ENCODE assay signal across 14 cellular contexts in genomic region chr5:138874241-138874640, GRCh38. TPM values are rescaled to one million over a fixed set of nuclear protein-coding genes. Genes with fewer than 3 reads are reported as not detected.
A peak's percentile ranks its signal among the peaks of the same experiment; 100 is the strongest.
DNase-seq lines count a peak whose midpoint lies in the region; TF ChIP-seq lines count a peak whose summit lies in the region.
"Had no signal": no experiment of that assay in that cellular context is flagged by ENCODE, and none has a peak within 500 bp of the region (broad histone marks: within the 10 kb centered on the region; RNA-seq: fewer than 3 reads in every experiment).

No MANE protein-coding gene starts in this region.

- no peak for TF ChIP-seq EP300 in sigmoid colon (IDR thresholded peaks at IDR 0.05)

- H3K27ac ChIP-seq in GM23248 (peak overlapping the region; percentile 71; the same call in 1 of the 2 replicates), sigmoid colon (peak overlapping the region in 1 of 4 donors; percentile 47)
- H3K27ac ChIP-seq: cardiac muscle cell, neutrophil had no signal

- WGBS in GM23248 (ENCODE audit: low coverage in 1 of 2, low lambda C conversion rate in 2 of 2, missing lambda C conversion rate in 2 of 2), 2 experiments, result 91% methylated on average over 6 of the region's 6 CpGs
- WGBS in sigmoid colon, 2 donors, result 83 to 87% methylated on average over 6 of the region's 6 CpGs

- no peak overlapping the region for H2AFZ ChIP-seq in GM23248

- TF ChIP-seq CTCF in WI38 (IDR thresholded peaks at IDR 0.05; ENCODE audit: low read depth, low read length) (no peak), retinal pigment epithelial cell (conservative IDR thresholded peaks at IDR 0.05; ENCODE audit: low read depth, low read length) (no peak), sigmoid colon (IDR thresholded peaks at IDR 0.05) (no peak)

- peaks cover 99% of the 10 kb centered on the region for H3K79me2 ChIP-seq in GM23248 (ENCODE audit: insufficient read depth)

- no peaks in the 10 kb centered on the region for H3K27me3 ChIP-seq in GM23248 (replicated peaks; ENCODE audit: insufficient read depth)
- H3K27me3 ChIP-seq in sigmoid colon, result no peaks in the 10 kb centered on the region
- H3K27me3 ChIP-seq: cardiac muscle cell, SJSA1 had no signal

- intact Hi-C loops in sigmoid colon (cut with DNase I) (no loop called here), posterior vena cava (cut with DNase I) (no loop called here)

- in situ Hi-C loops in GM23248 (cut with MboI) (no loop called here), KBM-7 (cut with MboI; ENCODE audit: low pct_unique_long_range_greater_than_20kb, low sequenced_read_pairs) (no loop called here)

- peaks cover 29% of the 10 kb centered on the region; the same call in 1 of the 2 replicates for H3F3A ChIP-seq in GM23248 (ENCODE audit: insufficient read depth)

- peaks cover 42% of the 10 kb centered on the region for H3K4me1 ChIP-seq in GM23248 (ENCODE audit: insufficient read depth)
- H3K4me1 ChIP-seq in sigmoid colon, result peaks cover 0 to 64% (median 47%) of the 10 kb centered on the region in 4 donors

- H3K4me3 ChIP-seq in GM23248 (peak overlapping the region; percentile 74), WI38 (ENCODE audit: low read depth, low read length) (peak overlapping the region; percentile 62), retinal pigment epithelial cell (ENCODE audit: low read length) (peak overlapping the region; percentile 40), sigmoid colon (no peak overlapping the region)
- H3K4me3 ChIP-seq: cardiac muscle cell had no signal

- 0 out of 2 replicates have a peak, but pooled peaks cover 22% of the 10 kb centered on the region for H4K20me1 ChIP-seq in GM23248 (ENCODE audit: insufficient read depth)

- DNase-seq in GM23248, result peak; percentile 17
- peak; percentile 84 for DNase-seq in globus pallidus (ENCODE audit: low spot score)
- no peak for DNase-seq in retinal pigment epithelial cell (ENCODE audit: low read depth)
- DNase-seq in sigmoid colon, result no peak
- DNase-seq in GM19238 (ENCODE audit: insufficient read length, low spot score), result no peak
- no peak for DNase-seq in KBM-7
- no peak for DNase-seq in posterior vena cava (ENCODE audit: low spot score)
- DNase-seq: activated T-cell treated with anti-CD3 and anti-CD28 coated beads, Interleukin-2, amount 50 U/mL, for 48 hours; CD8-positive, alpha-beta T cell; stimulated activated naive CD8-positive, alpha-beta T cell treated with anti-CD3 and anti-CD28 coated beads, Interleukin-15, Interleukin-2, amounts not matched to agents 100 U/mL and 50 U/mL, for 24 hours had no signal

- H3K4me2 ChIP-seq in GM23248 (ENCODE audit: unreplicated experiment), result peak overlapping the region; percentile 90

- H3K9me3 ChIP-seq in GM23248 (ENCODE audit: low read depth), result no peaks in the 10 kb centered on the region
- no peaks in the 10 kb centered on the region for H3K9me3 ChIP-seq in sigmoid colon
- H3K9me3 ChIP-seq: neutrophil, SJSA1 had no signal

- H3K9ac ChIP-seq in GM23248, result peak overlapping the region; percentile 75

- no peaks in the 10 kb centered on the region for H3K9me2 ChIP-seq in GM23248 (ENCODE audit: insufficient read depth)

- TF ChIP-seq POLR2A in sigmoid colon (IDR thresholded peaks at IDR 0.05), result no peak

- no peaks in the 10 kb centered on the region for H3K36me3 ChIP-seq in GM23248 (ENCODE audit: low read depth)
- no peaks in the 10 kb centered on the region for H3K36me3 ChIP-seq in sigmoid colon
- H3K36me3 ChIP-seq: cardiac muscle cell, neutrophil, SJSA1 had no signal

RNA-seq across cellular contexts. Expression of gene LRRTM2, which starts 0.9 kb away (rescaled TPM):
- total RNA-seq in GM23248 (2014; rRNA removed; shearing (Covaris generic)), result 0.11 and 0.38 TPM in 2 replicates
- polyA plus RNA-seq in GM23248 (2016; fragmentation: Nextera tagmentation; extraction: Ambion mirVana) (0.22 and 0.71 TPM in 2 replicates), sigmoid colon (under 1 TPM in 1 of 3 donors, not detected in 2; 0.32 TPM)
- total RNA-seq in sigmoid colon (1 to 10 TPM in 1 of 4 donors, under 1 TPM in 3; 0.16 to 1.1 (median 0.34) TPM), posterior vena cava (under 1 TPM; 0.09 to 0.10 TPM)
- total RNA-seq: cardiac muscle cell had no signal

Comparison
In these comparisons a context has a peak if more than half of its experiments do, and no peak if none do; other contexts are left out.
1. DNase-seq: peak in GM23248 (single experiment) and globus pallidus (single experiment); none in retinal pigment epithelial cell (single experiment), sigmoid colon (single experiment), GM19238 (single experiment), KBM-7 (single experiment) and posterior vena cava (single experiment).
2. H3K4me3 ChIP-seq: peak in GM23248 (single experiment), WI38 (single experiment) and retinal pigment epithelial cell (single experiment); none in sigmoid colon (0 of 4).